ENCODE assay signal across 13 cellular contexts in the genomic region with DNA sequence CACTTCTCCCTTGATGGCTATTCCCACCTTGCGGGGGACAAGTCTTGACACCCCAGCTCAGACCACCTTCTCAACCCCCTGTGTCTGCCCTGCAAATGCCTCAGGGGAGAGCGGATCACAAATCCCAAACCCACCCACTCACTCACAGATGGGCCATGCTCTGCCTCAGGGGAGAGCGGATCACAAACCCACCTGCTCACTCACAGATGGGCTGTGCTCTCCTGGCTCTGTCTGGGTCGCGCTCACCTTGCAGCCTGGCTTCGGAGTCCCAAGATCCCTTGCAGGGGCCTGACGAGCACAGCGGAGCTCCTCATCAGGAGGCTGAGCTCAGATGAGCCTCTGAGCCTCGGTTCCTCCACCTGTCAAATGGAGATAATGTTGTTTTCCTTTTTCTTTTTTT. TPM values are rescaled to one million over a fixed set of nuclear protein-coding genes. Genes with fewer than 3 reads are reported as not detected.
DNase-seq lines count a peak whose midpoint lies in the region; ATAC-seq and TF ChIP-seq lines count a peak whose summit lies in the region.
"Had no signal": no experiment of that assay in that cellular context is flagged by ENCODE, and none has a peak within 500 bp of the region (broad histone marks: within the 10 kb centered on the region; RNA-seq: fewer than 3 reads in every experiment).

No MANE protein-coding gene starts in this region.

- TF ChIP-seq CTCF in natural killer cell (IDR thresholded peaks at IDR 0.05) (no peak), dorsolateral prefrontal cortex (IDR thresholded peaks at IDR 0.05 in 54 of 56, conservative IDR thresholded peaks at IDR 0.05 in 2 of 56; ENCODE audit: low read depth in 1 of 56, partially characterized antibody in 56 of 56) (no peak)

- H3K4me3 ChIP-seq in dorsolateral prefrontal cortex: no peak overlapping the region
- H3K4me3 ChIP-seq in aorta (ENCODE audit: low read length in 2 of 2): no peak overlapping the region

- H3K9me3 Mint-ChIP-seq in natural killer cell treated with Interleukin-12 subunit alpha and Interleukin-12 subunit beta and Interleukin-15 and Interleukin-18, amount 100 ng/mL, for 72 hours: no peaks in the 10 kb centered on the region
- H3K9me3 Mint-ChIP-seq in natural killer cell: no peaks in the 10 kb centered on the region
- H3K9me3 Mint-ChIP-seq in activated CD4-positive, alpha-beta T cell treated with anti-CD3 and anti-CD28 coated beads, Interleukin-2, amount 10 ng/mL, durations not matched to agents 24 days and 14 days: no peaks in the 10 kb centered on the region

- no peak overlapping the region for H3K27ac Mint-ChIP-seq in natural killer cell treated with Interleukin-12 subunit alpha and Interleukin-12 subunit beta and Interleukin-15 and Interleukin-18, amount 100 ng/mL, for 72 hours
- no peak overlapping the region for H3K27ac Mint-ChIP-seq in natural killer cell
- no peak overlapping the region for H3K27ac Mint-ChIP-seq in activated CD4-positive, alpha-beta T cell treated with anti-CD3 and anti-CD28 coated beads, Interleukin-2, amount 10 ng/mL, durations not matched to agents 24 days and 14 days

- H3K4me1 ChIP-seq in aorta (ENCODE audit: control insufficient read depth in 1 of 2, insufficient read depth in 2 of 2, low read length in 2 of 2): no peaks in the 10 kb centered on the region

- H3K36me3 ChIP-seq in aorta (ENCODE audit: control insufficient read depth in 1 of 2, insufficient read depth in 2 of 2, low read length in 1 of 2): no peaks in the 10 kb centered on the region

- H3K36me3 Mint-ChIP-seq in natural killer cell treated with Interleukin-12 subunit alpha and Interleukin-12 subunit beta and Interleukin-15 and Interleukin-18, amount 100 ng/mL, for 72 hours: no peaks in the 10 kb centered on the region
- no peaks in the 10 kb centered on the region for H3K36me3 Mint-ChIP-seq in natural killer cell
- no peaks in the 10 kb centered on the region for H3K36me3 Mint-ChIP-seq in activated CD4-positive, alpha-beta T cell treated with anti-CD3 and anti-CD28 coated beads, Interleukin-2, amount 10 ng/mL, durations not matched to agents 24 days and 14 days (ENCODE audit: low read depth)

- H3K27me3 Mint-ChIP-seq in natural killer cell treated with Interleukin-12 subunit alpha and Interleukin-12 subunit beta and Interleukin-15 and Interleukin-18, amount 100 ng/mL, for 72 hours: peaks cover 7 to 16% of the 10 kb centered on the region in 2 donors
- H3K27me3 Mint-ChIP-seq in natural killer cell (ENCODE audit: low read depth in 2 of 2): peaks cover 0 to 4% of the 10 kb centered on the region in 2 donors
- H3K27me3 Mint-ChIP-seq in activated CD4-positive, alpha-beta T cell treated with anti-CD3 and anti-CD28 coated beads, Interleukin-2, amount 10 ng/mL, durations not matched to agents 24 days and 14 days: peaks cover under 1% of the 10 kb centered on the region

- intact Hi-C loops in natural killer cell (cut with micrococcal nuclease) (no loop called here), dorsolateral prefrontal cortex (cut with DNase I) (no loop called here), posterior vena cava (cut with DNase I) (no loop called here), aorta (cut with DNase I) (no loop called here)
- intact Hi-C loops in activated CD4-positive, alpha-beta T cell treated with anti-CD3 and anti-CD28 coated beads, Interleukin-2, amount 10 ng/mL, durations not matched to agents 24 days and 14 days (cut with micrococcal nuclease): no loop called here

- H3K27me3 ChIP-seq in dorsolateral prefrontal cortex (no peaks in the 10 kb centered on the region), aorta (ENCODE audit: control insufficient read depth in 1 of 2, insufficient read depth in 2 of 2, low read length in 1 of 2) (no peaks in the 10 kb centered on the region)

- H3K4me3 Mint-ChIP-seq in natural killer cell treated with Interleukin-12 subunit alpha and Interleukin-12 subunit beta and Interleukin-15 and Interleukin-18, amount 100 ng/mL, for 72 hours: no peak overlapping the region
- H3K4me3 Mint-ChIP-seq in natural killer cell: no peak overlapping the region
- no peak overlapping the region for H3K4me3 Mint-ChIP-seq in activated CD4-positive, alpha-beta T cell treated with anti-CD3 and anti-CD28 coated beads, Interleukin-2, amount 10 ng/mL, durations not matched to agents 24 days and 14 days

- no peaks in the 10 kb centered on the region for H3K9me3 ChIP-seq in aorta (ENCODE audit: control insufficient read depth, low read length)

- ATAC-seq in natural killer cell treated with Interleukin-12 subunit alpha and Interleukin-12 subunit beta and Interleukin-15 and Interleukin-18, amount 100 ng/mL, for 72 hours: no peak
- ATAC-seq in natural killer cell (no peak), aorta (ENCODE audit: low FRiP score) (no peak)

- 96 to 99% methylated on average over 9 of the region's 9 CpGs for WGBS in aorta, 2 donors

- H3K4me1 Mint-ChIP-seq in natural killer cell treated with Interleukin-12 subunit alpha and Interleukin-12 subunit beta and Interleukin-15 and Interleukin-18, amount 100 ng/mL, for 72 hours (ENCODE audit: low read depth in 2 of 2): peaks cover 3 to 6% of the 10 kb centered on the region in 2 donors
- no peaks in the 10 kb centered on the region for H3K4me1 Mint-ChIP-seq in natural killer cell
- no peaks in the 10 kb centered on the region for H3K4me1 Mint-ChIP-seq in activated CD4-positive, alpha-beta T cell treated with anti-CD3 and anti-CD28 coated beads, Interleukin-2, amount 10 ng/mL, durations not matched to agents 24 days and 14 days

- DNase-seq in natural killer cell treated with Interleukin-12 subunit alpha and Interleukin-12 subunit beta and Interleukin-15 and Interleukin-18, amount 100 ng/mL, for 72 hours (ENCODE audit: low spot score): peak; percentile 23
- DNase-seq in natural killer cell: no peak
- peak in 6 of 10 donors; percentile 5 to 34 (median 25) for DNase-seq in dorsolateral prefrontal cortex
- DNase-seq in posterior vena cava (ENCODE audit: low spot score): peak; percentile 57
- DNase-seq in aorta: peak; percentile 29 to 60
- no peak for DNase-seq in nucleus accumbens (lab: John Stamatoyannopoulos, UW)
- DNase-seq in DMS79 treated with DMSO at 0.1 percent for 48 hours (lab: John Stamatoyannopoulos, UW): no peak
- no peak for DNase-seq in activated CD4-positive, alpha-beta T cell treated with anti-CD3 and anti-CD28 coated beads, Interleukin-2, amount 10 ng/mL, durations not matched to agents 24 days and 14 days
- DNase-seq: KBM-7, NCI-H146, NCI-H345, NCI-H526 treated with DMSO at 0.1 percent for 48 hours, SHP77 had no signal

- no peak overlapping the region for H3K27ac ChIP-seq in dorsolateral prefrontal cortex
- H3K27ac ChIP-seq in aorta (ENCODE audit: low read depth in 1 of 2, low read length in 2 of 2): no peak overlapping the region

RNA-seq across cellular contexts. Expression of a gene that starts 38.6 kb away (rescaled TPM):
- total RNA-seq in natural killer cell treated with Interleukin-12 subunit alpha and Interleukin-12 subunit beta and Interleukin-15 and Interleukin-18, amount 100 ng/mL, for 72 hours: not detected
- total RNA-seq in natural killer cell (not detected), dorsolateral prefrontal cortex (1 to 10 TPM in 13 of 120 experiments, under 1 TPM in 94, not detected in 13; 0.16 to 3.3 (median 0.52) TPM), posterior vena cava (100 to 1,000 TPM in 1 of 2 donors, 10 to 100 TPM in 1; 14.9 to 104 TPM), aorta (100 to 1,000 TPM in 1 of 2 donors, 10 to 100 TPM in 1; 31.8 to 129 TPM)
- 1 to 10 TPM; 1.1 to 5.2 TPM for polyA plus RNA-seq in aorta
- 0.12 TPM in 1 of 2 replicates, not detected in the other for total RNA-seq in activated CD4-positive, alpha-beta T cell treated with anti-CD3 and anti-CD28 coated beads, Interleukin-2, amount 10 ng/mL, durations not matched to agents 24 days and 14 days

Comparison
In these comparisons a context has a peak if more than half of its experiments do, and no peak if none do; other contexts are left out.
1. DNase-seq: peak in natural killer cell treated with Interleukin-12 subunit alpha and Interleukin-12 subunit beta and Interleukin-15 and Interleukin-18, amount 100 ng/mL, for 72 hours (single experiment), dorsolateral prefrontal cortex (6 of 10), posterior vena cava (single experiment) and aorta (2 of 2); none in natural killer cell (single experiment), nucleus accumbens (0 of 56), DMS79 treated with DMSO at 0.1 percent for 48 hours (single experiment) and activated CD4-positive, alpha-beta T cell treated with anti-CD3 and anti-CD28 coated beads, Interleukin-2, amount 10 ng/mL, durations not matched to agents 24 days and 14 days (single experiment).